ENCODE assay signal across 7 cellular contexts in genomic region chr11:120608061-120608460, GRCh38.
"Had no signal": no experiment of that assay in that cellular context is flagged by ENCODE, and none has a peak within 500 bp of the region (broad histone marks: within the 10 kb centered on the region; RNA-seq: fewer than 3 reads in every experiment).

No MANE protein-coding gene starts in this region.

- H3K9me3 Mint-ChIP-seq: H9, HFFc6 had no signal

- ATAC-seq: K562 had no signal

- H3K4me3 Mint-ChIP-seq: H9, HFFc6 had no signal

- H3K27ac Mint-ChIP-seq: HFFc6 had no signal

- H3K4me3 ChIP-seq: K562 had no signal

- DNase-seq: GOT3, HCEC 1CT, HFFc6, IMR-90, KG1 had no signal
